ENCODE assay signal across 2 cellular contexts in genomic region chr7:140048989-140049338, GRCh38.
TF ChIP-seq lines count a peak whose summit lies in the region.

No MANE protein-coding gene starts in this region.

TF ChIP-seq in endothelial cell of umbilical vein, 7 proteins besides CTCF, POLR2A, EP300 and RAD21 (continued from another document):
- no peak for TF ChIP-seq EZH2 (IDR thresholded peaks at IDR 0.05; ENCODE audit: borderline replicate concordance, low read depth, low read length, severe bottlenecking)

TF ChIP-seq in SK-N-SH treated with all-trans-retinoic acid at 6 μM for 48 hours, 23 proteins besides CTCF, POLR2A, EP300 and RAD21 (continued from another document):
- TF ChIP-seq PATZ1 (CRISPR knock-in tag; IDR thresholded peaks at IDR 0.05; ENCODE audit: borderline replicate concordance) (no peak), CREB5 (CRISPR knock-in tag; IDR thresholded peaks at IDR 0.05; ENCODE audit: low read depth) (no peak), TCF4 (CRISPR knock-in tag; IDR thresholded peaks at IDR 0.05; ENCODE audit: borderline replicate concordance) (no peak), ZNF70 (CRISPR knock-in tag; IDR thresholded peaks at IDR 0.05) (no peak), BACH2 (CRISPR knock-in tag; IDR thresholded peaks at IDR 0.05; ENCODE audit: borderline replicate concordance) (no peak), OSR1 (CRISPR knock-in tag; IDR thresholded peaks at IDR 0.05) (no peak), TOX (CRISPR knock-in tag; IDR thresholded peaks at IDR 0.05; ENCODE audit: borderline replicate concordance) (no peak), CSRNP3 (CRISPR knock-in tag; IDR thresholded peaks at IDR 0.05) (no peak), PPARA (CRISPR knock-in tag; IDR thresholded peaks at IDR 0.05; ENCODE audit: borderline replicate concordance) (no peak), ESRRG (CRISPR knock-in tag; IDR thresholded peaks at IDR 0.05) (no peak), ZFP30 (CRISPR knock-in tag; IDR thresholded peaks at IDR 0.05) (no peak), ISL1 (CRISPR knock-in tag; IDR thresholded peaks at IDR 0.05) (no peak), ZNF8 (CRISPR knock-in tag; IDR thresholded peaks at IDR 0.05) (no peak)
